In the genomic region with DNA sequence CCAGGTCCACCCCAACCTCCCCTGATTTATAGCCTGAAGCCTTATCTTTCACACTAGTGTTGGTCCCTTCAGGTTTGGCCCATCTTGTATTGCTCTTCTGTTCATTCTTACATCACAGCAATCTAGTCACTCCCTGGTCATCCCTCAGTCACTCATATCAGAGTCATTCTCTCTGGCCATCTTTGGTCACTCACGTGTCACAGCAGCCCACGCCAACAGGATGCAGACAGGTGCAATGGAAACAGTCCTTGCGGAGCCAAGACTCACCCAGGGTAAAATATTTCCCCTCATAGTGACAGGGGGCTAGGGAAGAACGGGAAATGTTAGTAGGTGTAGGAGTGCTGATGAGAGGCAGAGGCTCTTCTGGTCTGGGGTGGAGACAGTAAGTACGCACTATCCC, we compare ENCODE assay signal across 12 cellular contexts. TPM values are rescaled to one million over a fixed set of nuclear protein-coding genes. Genes with fewer than 3 reads are reported as not detected.
A peak's percentile ranks its signal among the peaks of the same experiment; 100 is the strongest.
DNase-seq lines count a peak whose midpoint lies in the region; ATAC-seq and TF ChIP-seq lines count a peak whose summit lies in the region.
"Had no signal": no experiment of that assay in that cellular context is flagged by ENCODE, and none has a peak within 500 bp of the region (broad histone marks: within the 10 kb centered on the region; RNA-seq: fewer than 3 reads in every experiment).

No MANE protein-coding gene starts in this region.

- no peaks in the 10 kb centered on the region for H3K9me3 Mint-ChIP-seq in CD4-positive, alpha-beta memory T cell
- H3K9me3 Mint-ChIP-seq in activated T-helper 17 cell treated with anti-CD3 and anti-CD28 coated beads, Interleukin-2, amount 50 U/mL, for 72 hours, result no peaks in the 10 kb centered on the region
- H3K9me3 Mint-ChIP-seq in glutamatergic neuron (ENCODE audit: unreplicated experiment), result peaks cover 13% of the 10 kb centered on the region
- H3K9me3 Mint-ChIP-seq in activated T-cell treated with anti-CD3 and anti-CD28 coated beads, Interleukin-2, amount 50 U/mL, for 24 hours, result no peaks in the 10 kb centered on the region
- H3K9me3 Mint-ChIP-seq: H9 had no signal

- no peaks in the 10 kb centered on the region for H3K27me3 Mint-ChIP-seq in CD4-positive, alpha-beta memory T cell
- H3K27me3 Mint-ChIP-seq in activated T-helper 17 cell treated with anti-CD3 and anti-CD28 coated beads, Interleukin-2, amount 50 U/mL, for 72 hours, result no peaks in the 10 kb centered on the region
- H3K27me3 Mint-ChIP-seq in glutamatergic neuron (ENCODE audit: unreplicated experiment), result peaks cover 19% of the 10 kb centered on the region
- H3K27me3 Mint-ChIP-seq in activated T-cell treated with anti-CD3 and anti-CD28 coated beads, Interleukin-2, amount 50 U/mL, for 24 hours, result no peaks in the 10 kb centered on the region

- H3K27ac ChIP-seq in CD4-positive, alpha-beta memory T cell (ENCODE audit: low read depth, low read length), result no peak overlapping the region
- H3K27ac ChIP-seq: A549 had no signal

- intact Hi-C loops in CD4-positive, alpha-beta memory T cell (cut with micrococcal nuclease), result no loop called here

- ATAC-seq in activated T-helper 17 cell treated with anti-CD3 and anti-CD28 coated beads, Interleukin-2, amount 50 U/mL, for 72 hours (replicated peaks), result no peak
- ATAC-seq in GM18909 (IDR thresholded peaks at IDR 0.05; ENCODE audit: poor library complexity, unreplicated experiment), result no peak
- ATAC-seq: A549 had no signal

- H3K36me3 Mint-ChIP-seq in CD4-positive, alpha-beta memory T cell, result peaks cover 25 to 43% of the 10 kb centered on the region in 2 donors
- H3K36me3 Mint-ChIP-seq in activated T-helper 17 cell treated with anti-CD3 and anti-CD28 coated beads, Interleukin-2, amount 50 U/mL, for 72 hours (ENCODE audit: low read depth), result peaks cover 52% of the 10 kb centered on the region
- peaks cover 4% of the 10 kb centered on the region for H3K36me3 Mint-ChIP-seq in glutamatergic neuron (ENCODE audit: unreplicated experiment)
- H3K36me3 Mint-ChIP-seq in activated T-cell treated with anti-CD3 and anti-CD28 coated beads, Interleukin-2, amount 50 U/mL, for 24 hours (ENCODE audit: low read depth), result peaks cover 64% of the 10 kb centered on the region

- H3K4me3 Mint-ChIP-seq in CD4-positive, alpha-beta memory T cell, result no peak overlapping the region
- H3K4me3 Mint-ChIP-seq in activated T-helper 17 cell treated with anti-CD3 and anti-CD28 coated beads, Interleukin-2, amount 50 U/mL, for 72 hours, result no peak overlapping the region
- H3K4me3 Mint-ChIP-seq in glutamatergic neuron (ENCODE audit: unreplicated experiment), result peak overlapping the region; percentile 35
- no peak overlapping the region for H3K4me3 Mint-ChIP-seq in activated T-cell treated with anti-CD3 and anti-CD28 coated beads, Interleukin-2, amount 50 U/mL, for 24 hours
- H3K4me3 Mint-ChIP-seq: CD14-positive monocyte, H9 had no signal

- DNase-seq in CD4-positive, alpha-beta memory T cell, result no peak
- DNase-seq in glutamatergic neuron, result no peak
- no peak for DNase-seq in activated T-cell treated with anti-CD3 and anti-CD28 coated beads, Interleukin-2, amount 50 U/mL, for 24 hours
- DNase-seq in NOMO-1 (lab: John Stamatoyannopoulos, UW; ENCODE audit: unreplicated experiment in 2 of 2), result no peak
- DNase-seq: GOT3, H9 had no signal

- H3K4me1 ChIP-seq in CD4-positive, alpha-beta memory T cell (ENCODE audit: insufficient read depth, low read length), result peaks cover 29% of the 10 kb centered on the region

- peak overlapping the region in 4 of 7 donors; percentile 47 to 85 (median 72) for H3K27ac Mint-ChIP-seq in CD4-positive, alpha-beta memory T cell
- peak overlapping the region; percentile 18 for H3K27ac Mint-ChIP-seq in activated T-helper 17 cell treated with anti-CD3 and anti-CD28 coated beads, Interleukin-2, amount 50 U/mL, for 72 hours
- no peak overlapping the region for H3K27ac Mint-ChIP-seq in glutamatergic neuron (ENCODE audit: unreplicated experiment)
- H3K27ac Mint-ChIP-seq in activated T-cell treated with anti-CD3 and anti-CD28 coated beads, Interleukin-2, amount 50 U/mL, for 24 hours, result no peak overlapping the region
- H3K27ac Mint-ChIP-seq: CD14-positive monocyte, H9 had no signal

- peaks cover 35% of the 10 kb centered on the region for H3K36me3 ChIP-seq in CD4-positive, alpha-beta memory T cell (ENCODE audit: insufficient read depth, low read length)

- no peak for TF ChIP-seq CTCF in glutamatergic neuron (IDR thresholded peaks at IDR 0.05; ENCODE audit: partially characterized antibody, unreplicated experiment)

- H3K9me3 ChIP-seq in CD4-positive, alpha-beta memory T cell (ENCODE audit: control insufficient read depth in 1 of 2, low read length in 2 of 2), result no peaks in the 10 kb centered on the region
- H3K9me3 ChIP-seq: A549 had no signal

- H3K27me3 ChIP-seq in CD4-positive, alpha-beta memory T cell (ENCODE audit: insufficient read depth, low read length), result no peaks in the 10 kb centered on the region

- POLR2A ChIA-PET in CD4-positive, alpha-beta memory T cell (lab: Charles Lee; ENCODE audit: partially characterized antibody), result interaction anchor here (0.8 to 3.3 kb wide), 2 partner anchors 21 to 107 kb away, joined by 3 to 15 read pairs; a partner anchor contains a TSS

- no peak overlapping the region for H3K4me3 ChIP-seq in CD4-positive, alpha-beta memory T cell (ENCODE audit: low read length in 2 of 2)
- H3K4me3 ChIP-seq: A549 had no signal

- H3K4me1 Mint-ChIP-seq in CD4-positive, alpha-beta memory T cell, result peaks cover 20 to 64% (median 44%) of the 10 kb centered on the region in 4 donors
- H3K4me1 Mint-ChIP-seq in activated T-helper 17 cell treated with anti-CD3 and anti-CD28 coated beads, Interleukin-2, amount 50 U/mL, for 72 hours, result peaks cover 20% of the 10 kb centered on the region
- H3K4me1 Mint-ChIP-seq in glutamatergic neuron (ENCODE audit: low read depth, unreplicated experiment), result peaks cover 7% of the 10 kb centered on the region
- peaks cover 31% of the 10 kb centered on the region for H3K4me1 Mint-ChIP-seq in activated T-cell treated with anti-CD3 and anti-CD28 coated beads, Interleukin-2, amount 50 U/mL, for 24 hours (ENCODE audit: low read depth)

- CTCF ChIA-PET in CD4-positive, alpha-beta memory T cell (lab: Charles Lee; ENCODE audit: partially characterized antibody), result interaction anchor here (2.4 to 6.0 kb wide), 2 partner anchors 18 to 57 kb away, joined by 13 to 32 read pairs; no protein-coding TSS in a partner anchor

RNA-seq across cellular contexts. Expression of a gene that starts 0.6 kb away (rescaled TPM):
- total RNA-seq in CD4-positive, alpha-beta memory T cell, result not detected
- 1 to 10 TPM in 1 of 2 donors, not detected in 1; 1.2 TPM for polyA plus RNA-seq in CD4-positive, alpha-beta memory T cell
- not detected for total RNA-seq in activated T-helper 17 cell treated with anti-CD3 and anti-CD28 coated beads, Interleukin-2, amount 50 U/mL, for 72 hours
- total RNA-seq in glutamatergic neuron (ENCODE audit: unreplicated experiment), result not detected
- polyA plus RNA-seq: A549, AG04450, BJ, CD14-positive monocyte had no signal

RNA-seq across cellular contexts. Expression of a gene that starts 4.4 kb away (rescaled TPM):
- total RNA-seq in CD4-positive, alpha-beta memory T cell, result 10 to 100 TPM; 31.8 to 33.8 TPM
- 1 to 10 TPM; 6.1 to 9.9 TPM for polyA plus RNA-seq in CD4-positive, alpha-beta memory T cell
- total RNA-seq in activated T-helper 17 cell treated with anti-CD3 and anti-CD28 coated beads, Interleukin-2, amount 50 U/mL, for 72 hours, result 10 to 100 TPM; 18.9 to 25.6 TPM
- total RNA-seq in glutamatergic neuron (ENCODE audit: unreplicated experiment), result 44.0 TPM

RNA-seq across cellular contexts. Expression of a gene that starts 4.4 kb away (rescaled TPM):
- total RNA-seq in CD4-positive, alpha-beta memory T cell, result 10 to 100 TPM; 61.1 to 66.3 TPM
- polyA plus RNA-seq in CD4-positive, alpha-beta memory T cell, result 10 to 100 TPM; 16.3 to 27.1 TPM
- total RNA-seq in activated T-helper 17 cell treated with anti-CD3 and anti-CD28 coated beads, Interleukin-2, amount 50 U/mL, for 72 hours, result 10 to 100 TPM; 27.0 to 36.0 TPM
- total RNA-seq in glutamatergic neuron (ENCODE audit: unreplicated experiment), result 287 TPM

RNA-seq across cellular contexts. Expression of a gene that starts 21.0 kb away (rescaled TPM):
- total RNA-seq in CD4-positive, alpha-beta memory T cell, result 10 to 100 TPM; 24.8 to 25.6 TPM
- 10 to 100 TPM; 45.0 to 59.7 TPM for polyA plus RNA-seq in CD4-positive, alpha-beta memory T cell
- 10 to 100 TPM; 23.9 to 40.3 TPM for total RNA-seq in activated T-helper 17 cell treated with anti-CD3 and anti-CD28 coated beads, Interleukin-2, amount 50 U/mL, for 72 hours
- total RNA-seq in glutamatergic neuron (ENCODE audit: unreplicated experiment), result 32.0 TPM

RNA-seq across cellular contexts. Expression of a gene that starts 21.5 kb away (rescaled TPM):
- 100 to 1,000 TPM; 294 to 316 TPM for total RNA-seq in CD4-positive, alpha-beta memory T cell
- polyA plus RNA-seq in CD4-positive, alpha-beta memory T cell, result 100 to 1,000 TPM in 1 of 2 donors, 10 to 100 TPM in 1; 13.7 to 137 TPM
- 100 to 1,000 TPM; 293 to 458 TPM for total RNA-seq in activated T-helper 17 cell treated with anti-CD3 and anti-CD28 coated beads, Interleukin-2, amount 50 U/mL, for 72 hours
- 56.2 TPM for total RNA-seq in glutamatergic neuron (ENCODE audit: unreplicated experiment)

Comparison
In these comparisons a context has a peak if more than half of its experiments do, and no peak if none do; other contexts are left out.
1. H3K27ac Mint-ChIP-seq: peak in CD4-positive, alpha-beta memory T cell (4 of 7) and activated T-helper 17 cell treated with anti-CD3 and anti-CD28 coated beads, Interleukin-2, amount 50 U/mL, for 72 hours (single experiment); none in glutamatergic neuron (single experiment) and activated T-cell treated with anti-CD3 and anti-CD28 coated beads, Interleukin-2, amount 50 U/mL, for 24 hours (single experiment).